ENCODE assay signal across 24 cellular contexts in genomic region chr1:221758455-221758854, GRCh38. TPM values are rescaled to one million over a fixed set of nuclear protein-coding genes. Genes with fewer than 3 reads are reported as not detected.
DNase-seq lines count a peak whose midpoint lies in the region; ATAC-seq, FAIRE-seq and TF ChIP-seq lines count a peak whose summit lies in the region.
"Had no signal": no experiment of that assay in that cellular context is flagged by ENCODE, and none has a peak within 500 bp of the region (broad histone marks: within the 10 kb centered on the region; RNA-seq: fewer than 3 reads in every experiment).

No MANE protein-coding gene starts in this region.

- H3K4me1 Mint-ChIP-seq in activated CD8-positive, alpha-beta T cell treated with anti-CD3 and anti-CD28 coated beads, Interleukin-2, amount 10 ng/mL, durations not matched to agents 7 days and 5 days (ENCODE audit: low read depth), result peaks cover 61% of the 10 kb centered on the region
- H3K4me1 Mint-ChIP-seq in activated CD8-positive, alpha-beta T cell treated with anti-CD3 and anti-CD28 coated beads for 36 hours (ENCODE audit: low read depth), result peaks cover 63% of the 10 kb centered on the region
- peaks cover 54% of the 10 kb centered on the region for H3K4me1 Mint-ChIP-seq in stimulated activated memory B cell treated with anti-CD40 and anti-IgM and Interleukin-4, amounts not matched to agents 10 μg/mL and 1 μg/mL and 100 μg/mL, for 72 hours
- H3K4me1 Mint-ChIP-seq in activated CD8-positive, alpha-beta memory T cell treated with anti-CD3 and anti-CD28 coated beads, Interleukin-2, amount 10 ng/mL, durations not matched to agents 7 days and 5 days, result peaks cover 59% of the 10 kb centered on the region

- H3K4me1 ChIP-seq in endothelial cell of umbilical vein (ENCODE audit: control insufficient read depth, extremely low read depth, insufficient read depth, low read length), result peaks cover 47% of the 10 kb centered on the region
- H3K4me1 ChIP-seq: SJCRH30 had no signal

- no peak overlapping the region for H2AFZ ChIP-seq in SU-DHL-6 (ENCODE audit: low read depth, low read length, severe bottlenecking)
- no peak overlapping the region for H2AFZ ChIP-seq in endothelial cell of umbilical vein (ENCODE audit: low read depth, low read length)

- H3K4me3 ChIP-seq in SU-DHL-6 (ENCODE audit: insufficient read depth, low read length, poor library complexity, severe bottlenecking) (no peak overlapping the region), endothelial cell of umbilical vein (replicated peaks in 1 of 3; ENCODE audit: insufficient read depth in 1 of 3, low read depth in 1 of 3, low read length in 3 of 3) (no peak overlapping the region)
- H3K4me3 ChIP-seq: BLaER1, SJCRH30 had no signal

- POLR2A ChIA-PET in activated CD8-positive, alpha-beta T cell treated with anti-CD3 and anti-CD28 coated beads, Interleukin-2, amount 10 ng/mL, durations not matched to agents 7 days and 5 days (lab: Charles Lee), result interaction anchor here (1.1 to 1.5 kb wide), 2 partner anchors 15 to 69 kb away, joined by 3 to 4 read pairs; no protein-coding TSS in a partner anchor
- POLR2A ChIA-PET in activated CD8-positive, alpha-beta T cell treated with anti-CD3 and anti-CD28 coated beads for 36 hours (lab: Charles Lee), result interaction anchor here (1.6 kb wide), 2 partner anchors 17 to 81 kb away, joined by 4 read pairs; partner anchors contain the start of gene DUSP10
- POLR2A ChIA-PET in endothelial cell of umbilical vein (lab: Charles Lee), result no interaction called here

- H3K79me2 ChIP-seq in SU-DHL-6 (ENCODE audit: insufficient read depth, low read length) (no peaks in the 10 kb centered on the region), endothelial cell of umbilical vein (ENCODE audit: control insufficient read depth, insufficient read depth, low read length) (no peaks in the 10 kb centered on the region)

- intact Hi-C loops in activated CD8-positive, alpha-beta T cell treated with anti-CD3 and anti-CD28 coated beads for 36 hours (cut with micrococcal nuclease), result no loop called here
- intact Hi-C loops in endothelial cell of umbilical vein (cut with micrococcal nuclease), result no loop called here

- peak overlapping the region; percentile 35 for H3K27ac Mint-ChIP-seq in activated CD8-positive, alpha-beta T cell treated with anti-CD3 and anti-CD28 coated beads, Interleukin-2, amount 10 ng/mL, durations not matched to agents 7 days and 5 days
- H3K27ac Mint-ChIP-seq in activated CD8-positive, alpha-beta T cell treated with anti-CD3 and anti-CD28 coated beads for 36 hours, result no peak overlapping the region
- peak overlapping the region; percentile 33 for H3K27ac Mint-ChIP-seq in stimulated activated memory B cell treated with anti-CD40 and anti-IgM and Interleukin-4, amounts not matched to agents 10 μg/mL and 1 μg/mL and 100 μg/mL, for 72 hours
- no peak overlapping the region for H3K27ac Mint-ChIP-seq in activated CD8-positive, alpha-beta memory T cell treated with anti-CD3 and anti-CD28 coated beads, Interleukin-2, amount 10 ng/mL, durations not matched to agents 7 days and 5 days
- H3K27ac Mint-ChIP-seq: CD4-positive, alpha-beta T cell had no signal

- no peak for TF ChIP-seq POLR2A in endothelial cell of umbilical vein (IDR thresholded peaks at IDR 0.05; ENCODE audit: low read depth, low read length)

- H3K4me2 ChIP-seq in SU-DHL-6 (ENCODE audit: low read depth, low read length, poor library complexity, severe bottlenecking) (peak overlapping the region; percentile 4), endothelial cell of umbilical vein (ENCODE audit: insufficient read depth, low read length) (no peak overlapping the region)
- H3K4me2 ChIP-seq: BLaER1 had no signal

- H3K36me3 ChIP-seq in SU-DHL-6 (ENCODE audit: low read length) (no peaks in the 10 kb centered on the region), endothelial cell of umbilical vein (ENCODE audit: control insufficient read depth in 2 of 2, extremely low read depth in 1 of 2, insufficient read depth in 2 of 2, low read length in 2 of 2) (no peaks in the 10 kb centered on the region)
- H3K36me3 ChIP-seq: BLaER1, SJCRH30 had no signal

- TF ChIP-seq CTCF in activated CD8-positive, alpha-beta T cell treated with anti-CD3 and anti-CD28 coated beads for 36 hours (IDR thresholded peaks at IDR 0.05), result no peak
- TF ChIP-seq CTCF in SU-DHL-6 (IDR thresholded peaks at IDR 0.05; ENCODE audit: insufficient read depth, low read length, poor library complexity, severe bottlenecking) (no peak), endothelial cell of umbilical vein (IDR thresholded peaks at IDR 0.05; ENCODE audit: extremely low read depth in 1 of 2, insufficient read depth in 1 of 2, low read depth in 1 of 2, low read length in 2 of 2) (no peak)

- no peaks in the 10 kb centered on the region for H3K9me1 ChIP-seq in endothelial cell of umbilical vein (replicated peaks; ENCODE audit: control insufficient read depth, extremely low read depth, insufficient read depth, low read length)

- peaks cover 15% of the 10 kb centered on the region for H3K36me3 Mint-ChIP-seq in activated CD8-positive, alpha-beta T cell treated with anti-CD3 and anti-CD28 coated beads, Interleukin-2, amount 10 ng/mL, durations not matched to agents 7 days and 5 days (ENCODE audit: low read depth)
- H3K36me3 Mint-ChIP-seq in activated CD8-positive, alpha-beta T cell treated with anti-CD3 and anti-CD28 coated beads for 36 hours (ENCODE audit: low read depth), result peaks cover 11% of the 10 kb centered on the region
- H3K36me3 Mint-ChIP-seq in stimulated activated memory B cell treated with anti-CD40 and anti-IgM and Interleukin-4, amounts not matched to agents 10 μg/mL and 1 μg/mL and 100 μg/mL, for 72 hours, result no peaks in the 10 kb centered on the region
- peaks cover 20% of the 10 kb centered on the region for H3K36me3 Mint-ChIP-seq in activated CD8-positive, alpha-beta memory T cell treated with anti-CD3 and anti-CD28 coated beads, Interleukin-2, amount 10 ng/mL, durations not matched to agents 7 days and 5 days

- H3K9me3 ChIP-seq in SU-DHL-6 (ENCODE audit: insufficient read depth, low read length) (no peaks in the 10 kb centered on the region), endothelial cell of umbilical vein (replicated peaks; ENCODE audit: control insufficient read depth, insufficient read depth, low read length) (no peaks in the 10 kb centered on the region)
- H3K9me3 ChIP-seq: BLaER1, SJCRH30 had no signal

- no peak for ATAC-seq in activated CD8-positive, alpha-beta T cell treated with anti-CD3 and anti-CD28 coated beads, Interleukin-2, amount 10 ng/mL, durations not matched to agents 7 days and 5 days
- no peak for ATAC-seq in activated CD8-positive, alpha-beta T cell treated with anti-CD3 and anti-CD28 coated beads for 36 hours
- ATAC-seq in stimulated activated memory B cell treated with anti-CD40 and anti-IgM and Interleukin-4, amounts not matched to agents 10 μg/mL and 1 μg/mL and 100 μg/mL, for 72 hours, result no peak
- no peak for ATAC-seq in activated CD8-positive, alpha-beta memory T cell treated with anti-CD3 and anti-CD28 coated beads, Interleukin-2, amount 10 ng/mL, durations not matched to agents 7 days and 5 days
- ATAC-seq in HG03159 (IDR thresholded peaks at IDR 0.05; ENCODE audit: unreplicated experiment), result no peak
- ATAC-seq: HCT116, HepG2, PC-3, SK-N-SH treated with all-trans-retinoic acid at 6 μM for 48 hours had no signal

- no peak overlapping the region for H3K27ac ChIP-seq in SU-DHL-6 (ENCODE audit: low read depth, low read length)
- H3K27ac ChIP-seq in endothelial cell of umbilical vein (ENCODE audit: insufficient read depth, low read depth, low read length), result no peak overlapping the region
- H3K27ac ChIP-seq: 22Rv1, BLaER1, SJCRH30 had no signal

- dilution Hi-C loops in endothelial cell of umbilical vein (cut with MboI; ENCODE audit: extremely low pct_ligation_motif_present, low sequenced_read_pairs), result no loop called here

- H4K20me1 ChIP-seq in SU-DHL-6 (ENCODE audit: low read depth, low read length), result no peaks in the 10 kb centered on the region
- H4K20me1 ChIP-seq in endothelial cell of umbilical vein (replicated peaks; ENCODE audit: control insufficient read depth, extremely low read depth, insufficient read depth, low read length), result no peaks in the 10 kb centered on the region
- H4K20me1 ChIP-seq: BLaER1 had no signal

- H3K27me3 Mint-ChIP-seq in activated CD8-positive, alpha-beta T cell treated with anti-CD3 and anti-CD28 coated beads, Interleukin-2, amount 10 ng/mL, durations not matched to agents 7 days and 5 days (ENCODE audit: low read depth), result no peaks in the 10 kb centered on the region
- H3K27me3 Mint-ChIP-seq in activated CD8-positive, alpha-beta T cell treated with anti-CD3 and anti-CD28 coated beads for 36 hours, result no peaks in the 10 kb centered on the region
- no peaks in the 10 kb centered on the region for H3K27me3 Mint-ChIP-seq in stimulated activated memory B cell treated with anti-CD40 and anti-IgM and Interleukin-4, amounts not matched to agents 10 μg/mL and 1 μg/mL and 100 μg/mL, for 72 hours
- no peaks in the 10 kb centered on the region for H3K27me3 Mint-ChIP-seq in activated CD8-positive, alpha-beta memory T cell treated with anti-CD3 and anti-CD28 coated beads, Interleukin-2, amount 10 ng/mL, durations not matched to agents 7 days and 5 days
- H3K27me3 Mint-ChIP-seq: CD4-positive, alpha-beta T cell had no signal

- no peak overlapping the region for H3K9ac ChIP-seq in SU-DHL-6 (ENCODE audit: low read length)
- H3K9ac ChIP-seq in endothelial cell of umbilical vein (replicated peaks; ENCODE audit: extremely low read depth, insufficient read depth, low read length), result no peak overlapping the region
- H3K9ac ChIP-seq: BLaER1 had no signal

- H3K27me3 ChIP-seq in SU-DHL-6 (ENCODE audit: low read length), result no peaks in the 10 kb centered on the region
- no peaks in the 10 kb centered on the region for H3K27me3 ChIP-seq in endothelial cell of umbilical vein (ENCODE audit: control insufficient read depth in 2 of 2, insufficient read depth in 2 of 2, low read length in 2 of 2)
- H3K27me3 ChIP-seq: BLaER1, SJCRH30 had no signal

- no peaks in the 10 kb centered on the region for H3K9me2 ChIP-seq in SU-DHL-6 (replicated peaks; ENCODE audit: insufficient read depth, low read length)

- no TSS peak for BruUV-seq in endothelial cell of umbilical vein (replicated peaks; lab: Mats Ljungman, UMichigan)

- H3K4me3 Mint-ChIP-seq in activated CD8-positive, alpha-beta T cell treated with anti-CD3 and anti-CD28 coated beads, Interleukin-2, amount 10 ng/mL, durations not matched to agents 7 days and 5 days, result no peak overlapping the region
- no peak overlapping the region for H3K4me3 Mint-ChIP-seq in activated CD8-positive, alpha-beta T cell treated with anti-CD3 and anti-CD28 coated beads for 36 hours
- no peak overlapping the region for H3K4me3 Mint-ChIP-seq in stimulated activated memory B cell treated with anti-CD40 and anti-IgM and Interleukin-4, amounts not matched to agents 10 μg/mL and 1 μg/mL and 100 μg/mL, for 72 hours
- H3K4me3 Mint-ChIP-seq in activated CD8-positive, alpha-beta memory T cell treated with anti-CD3 and anti-CD28 coated beads, Interleukin-2, amount 10 ng/mL, durations not matched to agents 7 days and 5 days, result no peak overlapping the region
- H3K4me3 Mint-ChIP-seq: CD4-positive, alpha-beta T cell had no signal

- H3F3A ChIP-seq in SU-DHL-6 (ENCODE audit: insufficient read depth), result 0 out of 2 replicates have a peak, but pooled peaks cover 6% of the 10 kb centered on the region

- no peak for DNase-seq in activated CD8-positive, alpha-beta T cell treated with anti-CD3 and anti-CD28 coated beads, Interleukin-2, amount 10 ng/mL, durations not matched to agents 7 days and 5 days
- no peak for DNase-seq in activated CD8-positive, alpha-beta T cell treated with anti-CD3 and anti-CD28 coated beads for 36 hours
- DNase-seq in endothelial cell of umbilical vein (ENCODE audit: low read depth, low spot score), result no peak
- DNase-seq in activated CD8-positive, alpha-beta memory T cell treated with anti-CD3 and anti-CD28 coated beads, Interleukin-2, amount 10 ng/mL, durations not matched to agents 7 days and 5 days, result no peak
- no peak for DNase-seq in CD1c-positive myeloid dendritic cell (ENCODE audit: extremely low spot score)
- DNase-seq: CD4-positive, alpha-beta T cell; DMS53; KBM-7; MM.1S; NCI-H2029; NCI-H446; NCI-H524 treated with DMSO at 0.1 percent for 48 hours; NCI-H774; PC-3; SJCRH30 had no signal

- CTCF ChIA-PET in activated CD8-positive, alpha-beta T cell treated with anti-CD3 and anti-CD28 coated beads, Interleukin-2, amount 10 ng/mL, durations not matched to agents 7 days and 5 days (lab: Charles Lee), result interaction anchor here (0.9 to 3.0 kb wide), 6 partner anchors 15 to 697 kb away, joined by 3 to 18 read pairs (median 4); partner anchors contain the start of gene DUSP10
- CTCF ChIA-PET in activated CD8-positive, alpha-beta T cell treated with anti-CD3 and anti-CD28 coated beads for 36 hours (lab: Charles Lee), result no interaction called here
- CTCF ChIA-PET in endothelial cell of umbilical vein (lab: Charles Lee), result interaction anchor here (1.5 to 2.0 kb wide), 3 partner anchors 15 to 73 kb away, joined by 4 to 6 read pairs (median 5); no protein-coding TSS in a partner anchor
- CTCF ChIA-PET in activated CD8-positive, alpha-beta memory T cell treated with anti-CD3 and anti-CD28 coated beads, Interleukin-2, amount 10 ng/mL, durations not matched to agents 7 days and 5 days (lab: Charles Lee), result no interaction called here

- FAIRE-seq in endothelial cell of umbilical vein (lab: Jason Lieb, UNC), result no peak
- FAIRE-seq: G401.6, HepG2 had no signal

- peaks cover 14% of the 10 kb centered on the region for H3K9me3 Mint-ChIP-seq in activated CD8-positive, alpha-beta T cell treated with anti-CD3 and anti-CD28 coated beads, Interleukin-2, amount 10 ng/mL, durations not matched to agents 7 days and 5 days (ENCODE audit: insufficient read depth)
- H3K9me3 Mint-ChIP-seq in activated CD8-positive, alpha-beta T cell treated with anti-CD3 and anti-CD28 coated beads for 36 hours, result peaks cover 15% of the 10 kb centered on the region
- H3K9me3 Mint-ChIP-seq in stimulated activated memory B cell treated with anti-CD40 and anti-IgM and Interleukin-4, amounts not matched to agents 10 μg/mL and 1 μg/mL and 100 μg/mL, for 72 hours, result no peaks in the 10 kb centered on the region
- H3K9me3 Mint-ChIP-seq in activated CD8-positive, alpha-beta memory T cell treated with anti-CD3 and anti-CD28 coated beads, Interleukin-2, amount 10 ng/mL, durations not matched to agents 7 days and 5 days (ENCODE audit: low read depth), result peaks cover 7% of the 10 kb centered on the region
- H3K9me3 Mint-ChIP-seq: CD4-positive, alpha-beta T cell had no signal

RNA-seq across cellular contexts. Expression of gene DUSP10, which starts 16.6 kb away (rescaled TPM):
- total RNA-seq in activated CD8-positive, alpha-beta T cell treated with anti-CD3 and anti-CD28 coated beads, Interleukin-2, amount 10 ng/mL, durations not matched to agents 7 days and 5 days, result 10 to 100 TPM; 12.1 to 13.0 TPM
- total RNA-seq in activated CD8-positive, alpha-beta T cell treated with anti-CD3 and anti-CD28 coated beads for 36 hours, result 10 to 100 TPM; 10.8 to 12.9 TPM
- total RNA-seq in endothelial cell of umbilical vein, result 1.6 and 1.9 TPM in 2 replicates
- 1.1 and 1.6 TPM in 2 replicates for polyA plus RNA-seq in endothelial cell of umbilical vein
- polyA plus RNA-seq in endothelial cell of umbilical vein (2011; cell fraction: cytosol; rRNA removed), result 1.4 and 1.5 TPM in 2 replicates
- 4.2 and 4.4 TPM in 2 replicates for polyA plus RNA-seq in endothelial cell of umbilical vein (2011; cell fraction: nucleus; rRNA removed)
- polyA plus RNA-seq in endothelial cell of umbilical vein (2012), result 0.64 and 0.82 TPM in 2 replicates
- 1.9 and 3.4 TPM in 2 replicates for polyA minus RNA-seq in endothelial cell of umbilical vein
- 3.2 TPM for polyA minus RNA-seq in endothelial cell of umbilical vein (2011; cell fraction: cytosol; rRNA and poly(A)+ RNA removed)
- polyA minus RNA-seq in endothelial cell of umbilical vein (2011; cell fraction: nucleus; rRNA and poly(A)+ RNA removed), result 8.3 and 8.6 TPM in 2 replicates
- 10 to 100 TPM; 14.3 to 46.3 TPM for total RNA-seq in activated CD8-positive, alpha-beta memory T cell treated with anti-CD3 and anti-CD28 coated beads, Interleukin-2, amount 10 ng/mL, durations not matched to agents 7 days and 5 days

Comparison
In these comparisons a context has a peak if more than half of its experiments do, and no peak if none do; other contexts are left out.
1. H3K27ac Mint-ChIP-seq: peak in activated CD8-positive, alpha-beta T cell treated with anti-CD3 and anti-CD28 coated beads, Interleukin-2, amount 10 ng/mL, durations not matched to agents 7 days and 5 days (single experiment) and stimulated activated memory B cell treated with anti-CD40 and anti-IgM and Interleukin-4, amounts not matched to agents 10 μg/mL and 1 μg/mL and 100 μg/mL, for 72 hours (single experiment); none in activated CD8-positive, alpha-beta T cell treated with anti-CD3 and anti-CD28 coated beads for 36 hours (single experiment) and activated CD8-positive, alpha-beta memory T cell treated with anti-CD3 and anti-CD28 coated beads, Interleukin-2, amount 10 ng/mL, durations not matched to agents 7 days and 5 days (single experiment).
2. CTCF ChIA-PET loops: an anchor here in activated CD8-positive, alpha-beta T cell treated with anti-CD3 and anti-CD28 coated beads, Interleukin-2, amount 10 ng/mL, durations not matched to agents 7 days and 5 days (0.9 to 3.0 kb wide) and endothelial cell of umbilical vein (1.5 to 2.0 kb wide); none called in activated CD8-positive, alpha-beta T cell treated with anti-CD3 and anti-CD28 coated beads for 36 hours and activated CD8-positive, alpha-beta memory T cell treated with anti-CD3 and anti-CD28 coated beads, Interleukin-2, amount 10 ng/mL, durations not matched to agents 7 days and 5 days.